9 cellular contexts compared by ENCODE assay signal in genomic region chr12:47775100-47775911, GRCh38. TPM values are rescaled to one million over a fixed set of nuclear protein-coding genes. Genes with fewer than 3 reads are reported as not detected.
DNase-seq lines count a peak whose midpoint lies in the region; ATAC-seq and TF ChIP-seq lines count a peak whose summit lies in the region.
"Had no signal": no experiment of that assay in that cellular context is flagged by ENCODE, and none has a peak within 500 bp of the region (broad histone marks: within the 10 kb centered on the region; RNA-seq: fewer than 3 reads in every experiment).

No MANE protein-coding gene starts in this region.

- peaks cover 28 to 30% of the 10 kb centered on the region in 2 donors for H3K4me1 Mint-ChIP-seq in natural killer cell treated with Interleukin-12 subunit alpha and Interleukin-12 subunit beta and Interleukin-15 and Interleukin-18, amount 100 ng/mL, for 72 hours (ENCODE audit: low read depth in 2 of 2)

- H3K9me3 Mint-ChIP-seq in natural killer cell treated with Interleukin-12 subunit alpha and Interleukin-12 subunit beta and Interleukin-15 and Interleukin-18, amount 100 ng/mL, for 72 hours, result no peaks in the 10 kb centered on the region

- H3K27ac Mint-ChIP-seq in natural killer cell treated with Interleukin-12 subunit alpha and Interleukin-12 subunit beta and Interleukin-15 and Interleukin-18, amount 100 ng/mL, for 72 hours, result peak overlapping the region; percentile 22 to 78

- no peak for ATAC-seq in natural killer cell treated with Interleukin-12 subunit alpha and Interleukin-12 subunit beta and Interleukin-15 and Interleukin-18, amount 100 ng/mL, for 72 hours
- ATAC-seq in GM19455 (IDR thresholded peaks at IDR 0.05; ENCODE audit: unreplicated experiment), result no peak
- ATAC-seq in GM21576 (IDR thresholded peaks at IDR 0.05; ENCODE audit: unreplicated experiment), result no peak

- H3K4me3 ChIP-seq in MG63 (no peak overlapping the region), cardiac fibroblast (replicated peaks in 1 of 2; ENCODE audit: low read depth in 2 of 2, low read length in 2 of 2) (no peak overlapping the region)

- DNase-seq in C1 segment of cervical spinal cord (lab: John Stamatoyannopoulos, UW) (peak in 9 of 14 donors; percentile 36 to 73 (median 57)), MG63 (peak; percentile 40), cardiac fibroblast (ENCODE audit: low read depth in 2 of 2) (peak; percentile 58 to 60), NCI-H187 (lab: John Stamatoyannopoulos, UW) (no peak), NCI-H226 (no peak)
- no peak for DNase-seq in natural killer cell treated with Interleukin-12 subunit alpha and Interleukin-12 subunit beta and Interleukin-15 and Interleukin-18, amount 100 ng/mL, for 72 hours (ENCODE audit: low spot score)

- H3K27me3 Mint-ChIP-seq in natural killer cell treated with Interleukin-12 subunit alpha and Interleukin-12 subunit beta and Interleukin-15 and Interleukin-18, amount 100 ng/mL, for 72 hours, result peaks cover 0 to 3% of the 10 kb centered on the region in 2 donors

- H3K9me3 ChIP-seq in MG63, result no peaks in the 10 kb centered on the region

- no peaks in the 10 kb centered on the region for H3K27me3 ChIP-seq in MG63

- H3K36me3 ChIP-seq in MG63, result no peaks in the 10 kb centered on the region; the same call in 1 of the 2 replicates

- TF ChIP-seq CTCF in cardiac fibroblast (IDR thresholded peaks at IDR 0.05; ENCODE audit: low read depth, low read length), result no peak

- H3K36me3 Mint-ChIP-seq in natural killer cell treated with Interleukin-12 subunit alpha and Interleukin-12 subunit beta and Interleukin-15 and Interleukin-18, amount 100 ng/mL, for 72 hours, result no peaks in the 10 kb centered on the region

- peak overlapping the region; percentile 14 for H3K4me3 Mint-ChIP-seq in natural killer cell treated with Interleukin-12 subunit alpha and Interleukin-12 subunit beta and Interleukin-15 and Interleukin-18, amount 100 ng/mL, for 72 hours

RNA-seq across cellular contexts. Expression of gene SLC48A1, which starts 2.3 kb away (rescaled TPM):
- total RNA-seq in MG63 (2014; rRNA removed; shearing (Covaris generic); ENCODE audit: low replicate concordance), result 14.2 and 17.6 TPM in 2 replicates
- 1 to 10 TPM; 5.1 to 9.8 TPM for total RNA-seq in natural killer cell treated with Interleukin-12 subunit alpha and Interleukin-12 subunit beta and Interleukin-15 and Interleukin-18, amount 100 ng/mL, for 72 hours

RNA-seq across cellular contexts. Expression of gene RAPGEF3, which starts 16.6 kb away (rescaled TPM):
- 2.9 and 6.1 TPM in 2 replicates for total RNA-seq in MG63 (2014; rRNA removed; shearing (Covaris generic); ENCODE audit: low replicate concordance)
- total RNA-seq in natural killer cell treated with Interleukin-12 subunit alpha and Interleukin-12 subunit beta and Interleukin-15 and Interleukin-18, amount 100 ng/mL, for 72 hours, result under 1 TPM; 0.19 to 0.25 TPM

RNA-seq across cellular contexts. Expression of gene HDAC7, which starts 44.4 kb away (rescaled TPM):
- total RNA-seq in MG63 (2014; rRNA removed; shearing (Covaris generic); ENCODE audit: low replicate concordance), result 30.5 and 31.5 TPM in 2 replicates
- total RNA-seq in natural killer cell treated with Interleukin-12 subunit alpha and Interleukin-12 subunit beta and Interleukin-15 and Interleukin-18, amount 100 ng/mL, for 72 hours, result 100 to 1,000 TPM; 127 to 176 TPM

RNA-seq across cellular contexts. Expression of gene ENDOU, which starts 50.0 kb away (rescaled TPM):
- not detected in 2 replicates for total RNA-seq in MG63 (2014; rRNA removed; shearing (Covaris generic); ENCODE audit: low replicate concordance)
- total RNA-seq in natural killer cell treated with Interleukin-12 subunit alpha and Interleukin-12 subunit beta and Interleukin-15 and Interleukin-18, amount 100 ng/mL, for 72 hours, result not detected
- total RNA-seq: T-helper 1 cell treated with Interleukin-12 subunit alpha and Interleukin-12 subunit beta and Interleukin-4 antibody, amounts not matched to agents 30 ng/mL and 1 ng/mL, for 36 hours had no signal

Comparison
In these comparisons a context has a peak if more than half of its experiments do, and no peak if none do; other contexts are left out.
1. DNase-seq: peak in C1 segment of cervical spinal cord (9 of 14), MG63 (single experiment) and cardiac fibroblast (2 of 2); none in natural killer cell treated with Interleukin-12 subunit alpha and Interleukin-12 subunit beta and Interleukin-15 and Interleukin-18, amount 100 ng/mL, for 72 hours (single experiment), NCI-H187 (0 of 2) and NCI-H226 (single experiment).